8 cellular contexts compared by ENCODE assay signal in the genomic region with DNA sequence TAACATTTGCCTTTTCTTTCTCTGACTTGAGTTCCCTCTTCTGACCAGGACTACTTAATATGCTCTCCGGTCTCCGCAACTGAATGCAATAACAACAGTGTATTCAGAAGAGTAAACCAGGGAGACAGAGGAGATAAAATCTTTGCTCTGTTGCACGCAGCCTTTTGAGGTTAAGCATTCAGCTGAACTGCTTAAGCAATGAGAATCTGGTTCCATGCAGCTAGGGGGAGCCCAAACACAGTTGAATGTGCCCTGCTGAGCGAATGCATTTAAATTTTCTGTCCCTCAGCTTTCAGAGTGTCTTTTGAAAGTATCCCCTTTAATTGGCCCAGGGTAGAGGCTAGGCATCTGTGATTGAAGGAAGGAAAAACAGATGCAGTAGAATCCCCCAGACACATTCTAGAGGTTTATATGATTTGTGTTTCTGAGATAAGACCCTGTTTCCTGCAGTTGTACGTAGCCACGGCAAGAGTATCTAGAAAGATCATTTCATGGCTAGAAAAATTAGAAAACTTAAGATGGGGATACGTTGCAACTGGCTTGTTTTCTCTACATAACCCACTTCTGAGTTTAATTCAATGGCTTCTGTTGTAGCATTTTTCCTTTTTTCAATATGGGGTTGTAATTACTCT.
DNase-seq lines count a peak whose midpoint lies in the region; ATAC-seq, FAIRE-seq and TF ChIP-seq lines count a peak whose summit lies in the region.

No MANE protein-coding gene starts in this region.

- no peaks in the 10 kb centered on the region for H3K27me3 Mint-ChIP-seq in activated naive CD4-positive, alpha-beta T cell treated with anti-CD3 and anti-CD28 coated beads, Interleukin-2, amount 10 ng/mL, durations not matched to agents 7 days and 5 days

- peak; percentile 84 for ATAC-seq in left colon

- no peak for TF ChIP-seq POLR2A in H54 (IDR thresholded peaks at IDR 0.05; ENCODE audit: low read depth, low read length)

- no peak overlapping the region for H3K4me2 ChIP-seq in Karpas-422 (ENCODE audit: low read depth, low read length, poor library complexity, severe bottlenecking)
- H3K4me2 ChIP-seq in PC-9 = no peak overlapping the region

- H3K4me3 Mint-ChIP-seq in activated naive CD4-positive, alpha-beta T cell treated with anti-CD3 and anti-CD28 coated beads, Interleukin-2, amount 10 ng/mL, durations not matched to agents 7 days and 5 days = no peak overlapping the region

- no peak overlapping the region for H3K9ac ChIP-seq in Karpas-422 (ENCODE audit: low read length)

- H2AFZ ChIP-seq in Karpas-422 (ENCODE audit: low read length) = no peak overlapping the region
- H2AFZ ChIP-seq in PC-9 = no peak overlapping the region

- H3K79me2 ChIP-seq in Karpas-422 (ENCODE audit: low read length) (no peaks in the 10 kb centered on the region), PC-9 (ENCODE audit: low read depth) (no peaks in the 10 kb centered on the region)

- H3K9me2 ChIP-seq in Karpas-422 (replicated peaks; ENCODE audit: insufficient read depth, low read length) (no peaks in the 10 kb centered on the region), PC-9 (ENCODE audit: insufficient read depth) (no peaks in the 10 kb centered on the region)

- H3K36me3 Mint-ChIP-seq in activated naive CD4-positive, alpha-beta T cell treated with anti-CD3 and anti-CD28 coated beads, Interleukin-2, amount 10 ng/mL, durations not matched to agents 7 days and 5 days = no peaks in the 10 kb centered on the region

- intact Hi-C loops in PC-9 (cut with micrococcal nuclease; ENCODE audit: unreplicated experiment) = loop anchor here (1.0 kb wide), 1 partner anchor 1798 kb away; no protein-coding TSS in a partner anchor
- intact Hi-C loops in left colon (cut with DNase I, micrococcal nuclease) = loop anchor here in 1 of 2 donors (5.0 to 10.0 kb wide), 2 partner anchors 338 to 976 kb away; no protein-coding TSS in a partner anchor

- no peaks in the 10 kb centered on the region for H3K4me1 ChIP-seq in Karpas-422 (ENCODE audit: low read length)
- H3K4me1 ChIP-seq in PC-9 (replicated peaks; ENCODE audit: insufficient read depth) = no peaks in the 10 kb centered on the region

- no peaks in the 10 kb centered on the region for H3K9me3 Mint-ChIP-seq in activated naive CD4-positive, alpha-beta T cell treated with anti-CD3 and anti-CD28 coated beads, Interleukin-2, amount 10 ng/mL, durations not matched to agents 7 days and 5 days

- peak; percentile 22 for DNase-seq in activated naive CD4-positive, alpha-beta T cell treated with anti-CD3 and anti-CD28 coated beads, Interleukin-2, amount 10 ng/mL, durations not matched to agents 7 days and 5 days
- DNase-seq in activated naive CD4-positive, alpha-beta T cell treated with Interleukin-2 at 50 U/mL for 16 hours = no peak
- DNase-seq in H54 (ENCODE audit: insufficient read length, low spot score) (peak; percentile 3), Karpas-422 (peak; percentile 80), PC-9 (peak in 1 of 2 experiments; percentile 22), cerebellar cortex (ENCODE audit: low spot score) (peak; percentile 49), left colon (peak; percentile 34 to 63), superior temporal gyrus (ENCODE audit: extremely low spot score) (peak; percentile 95)

- no TSS peak for BruUV-seq in PC-9 (replicated peaks; lab: Mats Ljungman, UMichigan)

- no peaks in the 10 kb centered on the region for H3K27me3 ChIP-seq in Karpas-422 (ENCODE audit: low read length)
- H3K27me3 ChIP-seq in PC-9 (ENCODE audit: insufficient read depth, low read depth) = 0 out of 2 replicates have a peak, but pooled peaks cover 3% of the 10 kb centered on the region

- no peaks in the 10 kb centered on the region for H3K4me1 Mint-ChIP-seq in activated naive CD4-positive, alpha-beta T cell treated with anti-CD3 and anti-CD28 coated beads, Interleukin-2, amount 10 ng/mL, durations not matched to agents 7 days and 5 days

- TF ChIP-seq CTCF in PC-9 (conservative IDR thresholded peaks at IDR 0.05) = peak; percentile 71

- no peak overlapping the region for H3K27ac ChIP-seq in Karpas-422 (ENCODE audit: low read length)
- no peak overlapping the region for H3K27ac ChIP-seq in PC-9

- FAIRE-seq in H54 (lab: Jason Lieb, UNC) = peak; percentile 52

- H3K9me3 ChIP-seq in Karpas-422 (ENCODE audit: low read length) (no peaks in the 10 kb centered on the region), PC-9 (ENCODE audit: insufficient read depth, low read depth) (no peaks in the 10 kb centered on the region)

- H3K27ac Mint-ChIP-seq in activated naive CD4-positive, alpha-beta T cell treated with anti-CD3 and anti-CD28 coated beads, Interleukin-2, amount 10 ng/mL, durations not matched to agents 7 days and 5 days = no peak overlapping the region

- H3F3A ChIP-seq in PC-9 (ENCODE audit: insufficient read depth, low read depth) = no peaks in the 10 kb centered on the region

- H3K4me3 ChIP-seq in Karpas-422 (ENCODE audit: low read length) = no peak overlapping the region
- H3K4me3 ChIP-seq in PC-9 = no peak overlapping the region

- H4K20me1 ChIP-seq in Karpas-422 (ENCODE audit: insufficient read depth, low read depth, low read length) = no peaks in the 10 kb centered on the region
- no peaks in the 10 kb centered on the region for H4K20me1 ChIP-seq in PC-9 (ENCODE audit: insufficient read depth)

- POLR2A ChIA-PET in PC-9 (lab: Charles Lee; ENCODE audit: unreplicated experiment) = no interaction called here

- H3K36me3 ChIP-seq in Karpas-422 (ENCODE audit: insufficient read depth, low read length) (no peaks in the 10 kb centered on the region), PC-9 (ENCODE audit: low read depth) (no peaks in the 10 kb centered on the region)

- CTCF ChIA-PET in activated naive CD4-positive, alpha-beta T cell treated with anti-CD3 and anti-CD28 coated beads, Interleukin-2, amount 10 ng/mL, durations not matched to agents 7 days and 5 days (lab: Charles Lee) = interaction anchor here (0.7 kb wide), 1 partner anchor 1799 kb away, joined by 3 read pairs; no protein-coding TSS in a partner anchor
- CTCF ChIA-PET in PC-9 (lab: Charles Lee) = no interaction called here
